In genomic region chr10:1574719-1575118, GRCh38 we compare ENCODE assay signal across 28 cellular contexts.
"Had no signal": no experiment of that assay in that cellular context is flagged by ENCODE, and none has a peak within 500 bp of the region (broad histone marks: within the 10 kb centered on the region; RNA-seq: fewer than 3 reads in every experiment).

No MANE protein-coding gene starts in this region.

- H3K4me3 Mint-ChIP-seq: activated B cell treated with CpG ODN at 0.5 μM for 24 hours; activated CD4-positive, alpha-beta T cell treated with anti-CD3 and anti-CD28 coated beads, Interleukin-2, amount 10 ng/mL, durations not matched to agents 24 days and 14 days; activated CD8-positive, alpha-beta memory T cell treated with anti-CD3 and anti-CD28 coated beads, Interleukin-2, amount 10 ng/mL, durations not matched to agents 7 days and 5 days; activated naive CD4-positive, alpha-beta T cell treated with anti-CD3 and anti-CD28 coated beads, Interleukin-2, amount 50 U/mL, for 24 hours; activated T-cell treated with anti-CD3 and anti-CD28 coated beads, Interleukin-2, amount 50 U/mL, for 24 hours; activated T-helper 1 cell treated with anti-CD3 and anti-CD28 coated beads, Interleukin-12 subunit alpha, Interleukin-12 subunit beta, Interleukin-2, Interleukin-4 antibody, amounts not matched to agents 30 ng/mL and 10 ng/mL and 1 ng/mL, durations not matched to agents 14 hours and 24 hours and 36 hours; T-cell had no signal

- H3K9me3 ChIP-seq: breast epithelium, MG63 had no signal

- H3K9me3 Mint-ChIP-seq: activated B cell treated with CpG ODN at 0.5 μM for 24 hours; activated naive CD4-positive, alpha-beta T cell treated with anti-CD3 and anti-CD28 coated beads, Interleukin-2, amount 50 U/mL, for 24 hours; activated T-helper 1 cell treated with anti-CD3 and anti-CD28 coated beads, Interleukin-12 subunit alpha, Interleukin-12 subunit beta, Interleukin-2, Interleukin-4 antibody, amounts not matched to agents 30 ng/mL and 10 ng/mL and 1 ng/mL, durations not matched to agents 14 hours and 24 hours and 36 hours had no signal

- H3K4me3 ChIP-seq: breast epithelium, MG63 had no signal

- H3K4me1 ChIP-seq: breast epithelium had no signal

- H3K36me3 ChIP-seq: breast epithelium, MG63 had no signal

- ATAC-seq: activated CD8-positive, alpha-beta memory T cell treated with anti-CD3 and anti-CD28 coated beads, Interleukin-2, amount 10 ng/mL, durations not matched to agents 7 days and 5 days; PC-3; T-cell had no signal

- H3K27me3 ChIP-seq: breast epithelium had no signal

- H3K27me3 Mint-ChIP-seq: activated CD4-positive, alpha-beta T cell treated with anti-CD3 and anti-CD28 coated beads, Interleukin-2, amount 10 ng/mL, durations not matched to agents 24 days and 14 days; activated CD8-positive, alpha-beta memory T cell treated with anti-CD3 and anti-CD28 coated beads, Interleukin-2, amount 10 ng/mL, durations not matched to agents 7 days and 5 days had no signal

- H3K4me1 Mint-ChIP-seq: activated CD4-positive, alpha-beta T cell treated with anti-CD3 and anti-CD28 coated beads, Interleukin-2, amount 10 ng/mL, durations not matched to agents 24 days and 14 days; activated CD8-positive, alpha-beta memory T cell treated with anti-CD3 and anti-CD28 coated beads, Interleukin-2, amount 10 ng/mL, durations not matched to agents 7 days and 5 days; activated naive CD4-positive, alpha-beta T cell treated with anti-CD3 and anti-CD28 coated beads, Interleukin-2, amount 50 U/mL, for 24 hours had no signal

- H3K36me3 Mint-ChIP-seq: activated CD8-positive, alpha-beta memory T cell treated with anti-CD3 and anti-CD28 coated beads, Interleukin-2, amount 10 ng/mL, durations not matched to agents 7 days and 5 days; activated naive CD4-positive, alpha-beta T cell treated with anti-CD3 and anti-CD28 coated beads, Interleukin-2, amount 50 U/mL, for 24 hours; T-cell had no signal

- H3K27ac ChIP-seq: breast epithelium had no signal

- DNase-seq: activated B cell treated with CpG ODN at 0.5 μM for 24 hours; activated CD4-positive, alpha-beta T cell treated with anti-CD3 and anti-CD28 coated beads for 1 hour; activated CD4-positive, alpha-beta T cell treated with anti-CD3 and anti-CD28 coated beads, Interleukin-2, amount 10 ng/mL, durations not matched to agents 24 days and 14 days; activated CD4-positive, alpha-beta T cell treated with anti-CD3 and anti-CD28 coated beads, Interleukin-2, amount 50 U/mL, for 48 hours; activated CD8-positive, alpha-beta memory T cell treated with anti-CD3 and anti-CD28 coated beads, Interleukin-2, amount 10 ng/mL, durations not matched to agents 7 days and 5 days; activated effector memory CD4-positive, alpha-beta T cell treated with Interleukin-2 at 50 U/mL for 16 hours; activated naive CD4-positive, alpha-beta T cell; activated T-cell treated with anti-CD3 and anti-CD28 coated beads, Interleukin-2, amount 50 U/mL, for 24 hours; aorta; central memory CD4-positive, alpha-beta T cell; MG63; MV-4-11; NCI-H1417 treated with DMSO at 0.1 percent for 48 hours; NCI-H1694; NCI-H2029; NCI-H2107; NCI-H345; NCI-H510A; NCI-H526 treated with DMSO at 0.1 percent for 48 hours; NCI-H82; PC-3; SIG-M5; T-cell; T-helper 2 cell; T1000 had no signal

- H3K27ac Mint-ChIP-seq: activated B cell treated with CpG ODN at 0.5 μM for 24 hours; activated CD4-positive, alpha-beta T cell treated with anti-CD3 and anti-CD28 coated beads, Interleukin-2, amount 10 ng/mL, durations not matched to agents 24 days and 14 days; activated CD8-positive, alpha-beta memory T cell treated with anti-CD3 and anti-CD28 coated beads, Interleukin-2, amount 10 ng/mL, durations not matched to agents 7 days and 5 days; activated naive CD4-positive, alpha-beta T cell treated with anti-CD3 and anti-CD28 coated beads, Interleukin-2, amount 50 U/mL, for 24 hours; activated T-cell treated with anti-CD3 and anti-CD28 coated beads, Interleukin-2, amount 50 U/mL, for 24 hours; activated T-helper 1 cell treated with anti-CD3 and anti-CD28 coated beads, Interleukin-12 subunit alpha, Interleukin-12 subunit beta, Interleukin-2, Interleukin-4 antibody, amounts not matched to agents 30 ng/mL and 10 ng/mL and 1 ng/mL, durations not matched to agents 14 hours and 24 hours and 36 hours; T-cell had no signal
